ENCODE assay signal across 13 cellular contexts in the genomic region with DNA sequence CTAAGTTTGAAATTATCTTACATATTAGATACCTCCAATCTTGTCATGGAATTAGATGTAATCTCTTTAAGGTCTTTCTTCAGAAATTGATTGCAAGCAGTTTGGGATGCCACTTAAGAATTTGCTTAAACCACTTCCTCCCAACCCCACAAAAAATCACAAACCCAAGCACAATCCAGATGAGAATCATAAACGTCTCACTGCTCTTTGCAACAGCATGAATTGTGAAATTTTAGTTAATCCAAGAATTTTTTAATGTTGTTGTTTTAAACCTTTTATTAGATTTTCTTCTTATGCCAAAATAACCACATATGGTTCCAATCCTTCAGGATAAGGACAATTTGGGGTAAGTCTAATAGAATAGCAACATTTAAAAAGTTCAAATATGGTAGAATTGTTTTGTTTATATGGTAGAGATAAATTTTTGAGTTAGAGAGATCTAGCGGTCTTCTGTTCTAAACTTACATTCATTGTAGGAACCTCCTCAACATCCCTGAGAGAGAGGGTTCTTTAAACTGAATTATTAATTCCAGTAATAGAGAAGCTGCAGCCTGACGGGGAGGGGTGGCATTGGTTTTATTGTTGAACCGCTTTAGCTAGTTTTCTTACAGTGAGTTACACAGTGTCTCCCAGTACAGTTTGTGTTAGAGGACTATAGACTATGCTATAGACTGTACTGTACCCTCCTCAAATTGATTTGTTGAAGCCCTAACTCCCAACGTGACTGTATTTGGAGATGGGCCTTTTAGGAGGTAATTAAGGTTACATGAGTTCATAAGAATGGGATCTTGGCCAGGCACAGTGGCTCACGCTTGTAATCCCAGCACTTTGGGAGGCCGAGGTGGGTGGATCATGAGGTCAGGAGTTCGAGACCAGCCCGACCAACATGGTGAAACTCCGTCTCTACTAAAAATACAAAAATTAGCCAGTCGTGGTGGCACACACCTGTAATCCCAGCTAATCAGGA.
A peak's percentile ranks its signal among the peaks of the same experiment; 100 is the strongest.
DNase-seq lines count a peak whose midpoint lies in the region; ATAC-seq and TF ChIP-seq lines count a peak whose summit lies in the region.
"Had no signal": no experiment of that assay in that cellular context is flagged by ENCODE, and none has a peak within 500 bp of the region (broad histone marks: within the 10 kb centered on the region; RNA-seq: fewer than 3 reads in every experiment).

No MANE protein-coding gene starts in this region.

- H3K4me3 ChIP-seq in foreskin fibroblast (ENCODE audit: low read depth in 1 of 2, low read length in 2 of 2), result no peak overlapping the region

- peaks cover 6% of the 10 kb centered on the region for H3K9me3 Mint-ChIP-seq in T-helper 1 cell treated with Interleukin-12 subunit alpha and Interleukin-12 subunit beta and Interleukin-4 antibody, amounts not matched to agents 30 μg/mL and 1 μg/mL, for 36 hours

- no peak overlapping the region for H3K4me3 Mint-ChIP-seq in T-helper 1 cell treated with Interleukin-12 subunit alpha and Interleukin-12 subunit beta and Interleukin-4 antibody, amounts not matched to agents 30 μg/mL and 1 μg/mL, for 36 hours
- H3K4me3 Mint-ChIP-seq: CD14-positive monocyte; stimulated activated naive CD8-positive, alpha-beta T cell treated with anti-CD3 and anti-CD28 coated beads, Interleukin-15, Interleukin-2, amounts not matched to agents 100 ng/mL and 50 ng/mL, for 24 hours had no signal

- peaks cover 5% of the 10 kb centered on the region for H3K36me3 Mint-ChIP-seq in T-helper 1 cell treated with Interleukin-12 subunit alpha and Interleukin-12 subunit beta and Interleukin-4 antibody, amounts not matched to agents 30 μg/mL and 1 μg/mL, for 36 hours (ENCODE audit: low read depth)

- DNase-seq in AG08395 (ENCODE audit: low spot score) (peak; percentile 42), EL (peak; percentile 63), foreskin fibroblast (peak; percentile 73 to 86), HPDE6-E6E7 (ENCODE audit: extremely low spot score) (no peak), GF-D8 (lab: John Stamatoyannopoulos, UW) (no peak)
- DNase-seq: activated effector memory CD4-positive, alpha-beta T cell treated with Interleukin-2 at 50 U/mL for 16 hours; cerebellar nuclear complex had no signal

- H3K27me3 Mint-ChIP-seq in T-helper 1 cell treated with Interleukin-12 subunit alpha and Interleukin-12 subunit beta and Interleukin-4 antibody, amounts not matched to agents 30 μg/mL and 1 μg/mL, for 36 hours (ENCODE audit: low read depth), result peaks cover 22% of the 10 kb centered on the region
- H3K27me3 Mint-ChIP-seq: stimulated activated naive CD8-positive, alpha-beta T cell treated with anti-CD3 and anti-CD28 coated beads, Interleukin-15, Interleukin-2, amounts not matched to agents 100 ng/mL and 50 ng/mL, for 24 hours had no signal

- ATAC-seq in GM19351 (IDR thresholded peaks at IDR 0.05; ENCODE audit: unreplicated experiment) (no peak), HG03460 (IDR thresholded peaks at IDR 0.05; ENCODE audit: unreplicated experiment) (no peak)
- ATAC-seq: esophagus mucosa had no signal

- no peak for TF ChIP-seq CTCF in foreskin fibroblast (IDR thresholded peaks at IDR 0.05; ENCODE audit: low read depth, low read length)

- peaks cover 13% of the 10 kb centered on the region for H3K4me1 Mint-ChIP-seq in T-helper 1 cell treated with Interleukin-12 subunit alpha and Interleukin-12 subunit beta and Interleukin-4 antibody, amounts not matched to agents 30 μg/mL and 1 μg/mL, for 36 hours (ENCODE audit: low read depth)

- H3K27ac Mint-ChIP-seq in T-helper 1 cell treated with Interleukin-12 subunit alpha and Interleukin-12 subunit beta and Interleukin-4 antibody, amounts not matched to agents 30 μg/mL and 1 μg/mL, for 36 hours, result peak overlapping the region; percentile 49
- H3K27ac Mint-ChIP-seq: stimulated activated naive CD8-positive, alpha-beta T cell treated with anti-CD3 and anti-CD28 coated beads, Interleukin-15, Interleukin-2, amounts not matched to agents 100 ng/mL and 50 ng/mL, for 24 hours had no signal

Comparison
In these comparisons a context has a peak if more than half of its experiments do, and no peak if none do; other contexts are left out.
1. DNase-seq: peak in AG08395 (single experiment), EL (single experiment) and foreskin fibroblast (2 of 2); none in HPDE6-E6E7 (single experiment) and GF-D8 (single experiment).